In genomic region chr10:11878776-11879175, GRCh38 we compare ENCODE assay signal across 19 cellular contexts. TPM values are rescaled to one million over a fixed set of nuclear protein-coding genes. Genes with fewer than 3 reads are reported as not detected.
DNase-seq lines count a peak whose midpoint lies in the region; ATAC-seq and TF ChIP-seq lines count a peak whose summit lies in the region.
"Had no signal": no experiment of that assay in that cellular context is flagged by ENCODE, and none has a peak within 500 bp of the region (broad histone marks: within the 10 kb centered on the region; RNA-seq: fewer than 3 reads in every experiment).

No MANE protein-coding gene starts in this region.

- H3K27ac ChIP-seq in RWPE2 (ENCODE audit: poor library complexity, severe bottlenecking) (peak overlapping the region; percentile 98), thyroid gland (peak overlapping the region; percentile 99 to 100 (median 99)), coronary artery (no peak overlapping the region)
- H3K27ac ChIP-seq: Peyer's patch had no signal

- H3K4me1 ChIP-seq in Caco-2, result peaks cover 64% of the 10 kb centered on the region
- peaks cover 54% of the 10 kb centered on the region for H3K4me1 ChIP-seq in RWPE2 (ENCODE audit: insufficient read depth, poor library complexity, severe bottlenecking)
- peaks cover 45 to 76% of the 10 kb centered on the region in 2 donors for H3K4me1 ChIP-seq in thyroid gland

- TF ChIP-seq POLR2A in thyroid gland (IDR thresholded peaks at IDR 0.05), result no peak

- no TSS peak for BruUV-seq in Caco-2 (replicated peaks; lab: Mats Ljungman, UMichigan)

- TF ChIP-seq CTCF in Caco-2 (IDR thresholded peaks at IDR 0.05; ENCODE audit: insufficient read depth in 1 of 2, low read depth in 1 of 2, low read length in 1 of 2, severe bottlenecking in 1 of 2, unreplicated experiment in 1 of 2) (no peak), RWPE2 (IDR thresholded peaks at IDR 0.05; ENCODE audit: poor library complexity, severe bottlenecking) (no peak), mesothelial cell of epicardium (IDR thresholded peaks at IDR 0.05; ENCODE audit: unreplicated experiment) (no peak), thyroid gland (IDR thresholded peaks at IDR 0.05) (no peak), coronary artery (IDR thresholded peaks at IDR 0.05) (no peak)

- POLR2A ChIA-PET in Caco-2 (lab: Charles Lee), result no interaction called here

- intact Hi-C loops in Caco-2 (cut with micrococcal nuclease; ENCODE audit: unreplicated experiment) (no loop called here), thyroid gland (cut with DNase I) (no loop called here)

- CTCF ChIA-PET in Caco-2 (lab: Charles Lee), result interaction anchor here (0.7 kb wide), 2 partner anchors 23 to 161 kb away, joined by 3 read pairs; no protein-coding TSS in a partner anchor

- peaks cover 59% of the 10 kb centered on the region for H3K4me1 Mint-ChIP-seq in Caco-2 (ENCODE audit: low read depth, unreplicated experiment)
- H3K4me1 Mint-ChIP-seq in mesothelial cell of epicardium, result peaks cover 56% of the 10 kb centered on the region

- H3K4me3 ChIP-seq in Caco-2 (ENCODE audit: low read depth, low read length) (no peak overlapping the region), RWPE2 (ENCODE audit: severe bottlenecking) (no peak overlapping the region), thyroid gland (replicated peaks in 1 of 3) (no peak overlapping the region), coronary artery (no peak overlapping the region)
- H3K4me3 ChIP-seq: GM12878, Peyer's patch had no signal

- no peaks in the 10 kb centered on the region for H3K9me3 ChIP-seq in Caco-2
- H3K9me3 ChIP-seq in RWPE2 (ENCODE audit: severe bottlenecking), result no peaks in the 10 kb centered on the region
- H3K9me3 ChIP-seq in thyroid gland, result no peaks in the 10 kb centered on the region
- H3K9me3 ChIP-seq: Peyer's patch, SK-N-SH had no signal

- H3K4me3 Mint-ChIP-seq in Caco-2 (ENCODE audit: unreplicated experiment) (no peak overlapping the region), mesothelial cell of epicardium (no peak overlapping the region)
- H3K4me3 Mint-ChIP-seq: CD4-positive, CD25-positive, alpha-beta regulatory T cell had no signal

- DNase-seq in Caco-2 (no peak), RWPE2 (ENCODE audit: low spot score) (no peak), mesothelial cell of epicardium (ENCODE audit: low spot score in 2 of 2, unreplicated experiment in 2 of 2) (no peak), thyroid gland (no peak), coronary artery (ENCODE audit: low spot score) (no peak), left lobe of liver (ENCODE audit: low spot score) (no peak)
- no peak for DNase-seq in stimulated activated CD4-positive, alpha-beta T cell treated with anti-CD3 and anti-CD28 coated beads, Interleukin-12 subunit alpha, Interleukin-12 subunit beta, amount 100 ng/mL, for 4 hours
- DNase-seq: ACHN; AML-193; CD4-positive, CD25-positive, alpha-beta regulatory T cell; DND-41; KG1; NCI-H1436 treated with DMSO at 0.1 percent for 48 hours; NCI-H2081; NCI-H510A treated with DMSO at 0.1 percent for 48 hours; Peyer's patch; SHP77; SK-N-SH had no signal

- H3K36me3 Mint-ChIP-seq in Caco-2 (ENCODE audit: insufficient read depth, unreplicated experiment) (peaks cover 59% of the 10 kb centered on the region), mesothelial cell of epicardium (no peaks in the 10 kb centered on the region)
- H3K36me3 Mint-ChIP-seq: CD4-positive, CD25-positive, alpha-beta regulatory T cell had no signal

- H3K27me3 Mint-ChIP-seq in Caco-2 (ENCODE audit: insufficient read depth, unreplicated experiment) (no peaks in the 10 kb centered on the region), mesothelial cell of epicardium (ENCODE audit: low read depth) (no peaks in the 10 kb centered on the region)
- H3K27me3 Mint-ChIP-seq: CD4-positive, CD25-positive, alpha-beta regulatory T cell had no signal

- H3K9me3 Mint-ChIP-seq in Caco-2 (ENCODE audit: unreplicated experiment) (no peaks in the 10 kb centered on the region), mesothelial cell of epicardium (no peaks in the 10 kb centered on the region)
- H3K9me3 Mint-ChIP-seq: CD4-positive, CD25-positive, alpha-beta regulatory T cell had no signal

- H3K27me3 ChIP-seq in Caco-2 (replicated peaks; ENCODE audit: control insufficient read depth, insufficient read depth, low read length), result no peaks in the 10 kb centered on the region
- H3K27me3 ChIP-seq in RWPE2 (ENCODE audit: insufficient read depth, poor library complexity, severe bottlenecking), result no peaks in the 10 kb centered on the region
- no peaks in the 10 kb centered on the region for H3K27me3 ChIP-seq in thyroid gland
- H3K27me3 ChIP-seq: Peyer's patch had no signal

- no peaks in the 10 kb centered on the region for H3K36me3 ChIP-seq in Caco-2 (ENCODE audit: control insufficient read depth, insufficient read depth, low read length)
- no peaks in the 10 kb centered on the region for H3K36me3 ChIP-seq in RWPE2 (ENCODE audit: low read depth)
- H3K36me3 ChIP-seq in thyroid gland, result no peaks in the 10 kb centered on the region
- H3K36me3 ChIP-seq: Peyer's patch had no signal

- whole genome bisulfite sequencing in thyroid gland, 2 donors, result 88 to 90% methylated on average over 11 of the region's 12 CpGs

- H3K27ac Mint-ChIP-seq in Caco-2 (ENCODE audit: unreplicated experiment) (peak overlapping the region; percentile 97), mesothelial cell of epicardium (peak overlapping the region; percentile 70)
- H3K27ac Mint-ChIP-seq: CD4-positive, CD25-positive, alpha-beta regulatory T cell had no signal

- ATAC-seq in RWPE2 (ENCODE audit: low read depth) (no peak), left lobe of liver (no peak)
- ATAC-seq: GM12878 had no signal

RNA-seq across cellular contexts. Expression of gene PROSER2, which starts 55.6 kb away (rescaled TPM):
- 123 and 134 TPM in 2 replicates for total RNA-seq in Caco-2 (2022)
- 16.9 to 17.8 TPM (median 17.6 TPM) in 3 replicates for total RNA-seq in mesothelial cell of epicardium
- total RNA-seq in thyroid gland, result 10 to 100 TPM; 11.5 to 19.8 (median 13.4) TPM
- total RNA-seq in left lobe of liver, result 38.3 TPM

Comparison
In these comparisons a context has a peak if more than half of its experiments do, and no peak if none do; other contexts are left out.
1. H3K27ac ChIP-seq: peak in RWPE2 (single experiment) and thyroid gland (3 of 3); none in coronary artery (0 of 2).